Comparison of ENCODE assay signal across 17 cellular contexts in genomic region chr11:118896472-118896913, GRCh38. TPM values are rescaled to one million over a fixed set of nuclear protein-coding genes. Genes with fewer than 3 reads are reported as not detected.
A peak's percentile ranks its signal among the peaks of the same experiment; 100 is the strongest.
DNase-seq lines count a peak whose midpoint lies in the region; ATAC-seq, FAIRE-seq and TF ChIP-seq lines count a peak whose summit lies in the region.
"Had no signal": no experiment of that assay in that cellular context is flagged by ENCODE, and none has a peak within 500 bp of the region (broad histone marks: within the 10 kb centered on the region; RNA-seq: fewer than 3 reads in every experiment).

No MANE protein-coding gene starts in this region.

- H3K36me3 ChIP-seq in CD8-positive, alpha-beta memory T cell (ENCODE audit: insufficient read depth, low read length), result peaks cover 21% of the 10 kb centered on the region

- H3K4me1 ChIP-seq in A549, result peaks cover 42% of the 10 kb centered on the region; the same call in 2 of the 3 replicates
- peaks cover 62% of the 10 kb centered on the region for H3K4me1 ChIP-seq in CD8-positive, alpha-beta memory T cell (ENCODE audit: insufficient read depth, low read length)
- H3K4me1 ChIP-seq: colonic mucosa had no signal

- TF ChIP-seq RAD21 in A549 (conservative IDR thresholded peaks at IDR 0.05 in 1 of 2, IDR thresholded peaks at IDR 0.05 in 1 of 2), result no peak

- no peak for TF ChIP-seq POLR2A in A549 (IDR thresholded peaks at IDR 0.05; ENCODE audit: low read length)

- no peak for TF ChIP-seq CTCF in A549 (IDR thresholded peaks at IDR 0.05)

- no peak for FAIRE-seq in A549 (lab: Jason Lieb, UNC)
- FAIRE-seq: D721Med, TTC549 had no signal

- CTCF ChIA-PET in A549 (lab: Yijun Ruan, JAX), result interaction anchor here (2.0 kb wide), 1 partner anchor 61 kb away, joined by 5 read pairs; no protein-coding TSS in a partner anchor
- CTCF ChIA-PET in CD8-positive, alpha-beta memory T cell (lab: Charles Lee), result interaction anchor here (1.0 to 3.8 kb wide), 11 partner anchors 9 to 207 kb away, joined by 3 to 42 read pairs (median 12); partner anchors contain the start of genes BCL9L and DDX6

- peaks cover 0 to 66% (median 4%) of the 10 kb centered on the region in 3 donors for H3K36me3 Mint-ChIP-seq in CD8-positive, alpha-beta memory T cell
- no peaks in the 10 kb centered on the region for H3K36me3 Mint-ChIP-seq in T-helper 17 cell (ENCODE audit: low read depth)

- peak overlapping the region; percentile 84 to 97 (median 90) for H3K27ac Mint-ChIP-seq in CD8-positive, alpha-beta memory T cell
- H3K27ac Mint-ChIP-seq in T-helper 17 cell, result peak overlapping the region; percentile 99

- POLR2A ChIA-PET in A549 (lab: Yijun Ruan, JAX), result interaction anchor here (1.8 kb wide), 1 partner anchor 29 kb away, joined by 6 read pairs; the partner anchor contains the start of gene BCL9L
- POLR2A ChIA-PET in CD8-positive, alpha-beta memory T cell (lab: Charles Lee), result interaction anchor here (1.7 to 2.8 kb wide), 3 partner anchors 20 to 106 kb away, joined by 9 to 59 read pairs (median 21); partner anchors contain the start of gene DDX6

- TF ChIP-seq EP300 in A549 (IDR thresholded peaks at IDR 0.05), result no peak

- 0 out of 6 replicates have a peak, but pooled peaks of 1 of the 2 experiments have one; percentile 1 for ATAC-seq in A549
- no peak for ATAC-seq in T-helper 17 cell
- no peak for ATAC-seq in HG02623 (IDR thresholded peaks at IDR 0.05; ENCODE audit: unreplicated experiment)
- ATAC-seq in HG03039 (IDR thresholded peaks at IDR 0.05; ENCODE audit: unreplicated experiment), result no peak

- no peak overlapping the region for H3K4me3 ChIP-seq in A549
- no peak overlapping the region for H3K4me3 ChIP-seq in CD8-positive, alpha-beta memory T cell (ENCODE audit: low read length)
- H3K4me3 ChIP-seq: colonic mucosa, PC-9, testis had no signal

- no peak overlapping the region for H3K4me2 ChIP-seq in A549
- H3K4me2 ChIP-seq: PC-9 had no signal

- H3K4me3 Mint-ChIP-seq in CD8-positive, alpha-beta memory T cell, result peak overlapping the region in 3 of 7 donors; percentile 29 to 83 (median 47)
- no peak overlapping the region for H3K4me3 Mint-ChIP-seq in T-helper 17 cell

- peaks cover 0 to 2% (median 0%) of the 10 kb centered on the region in 5 donors for H3K9me3 Mint-ChIP-seq in CD8-positive, alpha-beta memory T cell

- H3K9me3 ChIP-seq in A549 (no peaks in the 10 kb centered on the region), T-helper 17 cell (ENCODE audit: control insufficient read depth, low read length, poor library complexity, severe bottlenecking) (no peaks in the 10 kb centered on the region)
- no peaks in the 10 kb centered on the region for H3K9me3 ChIP-seq in CD8-positive, alpha-beta memory T cell (ENCODE audit: low read length)
- H3K9me3 ChIP-seq: colonic mucosa, testis had no signal

- peaks cover 59 to 83% (median 63%) of the 10 kb centered on the region in 3 donors for H3K4me1 Mint-ChIP-seq in CD8-positive, alpha-beta memory T cell
- peaks cover 58% of the 10 kb centered on the region for H3K4me1 Mint-ChIP-seq in T-helper 17 cell

- whole genome bisulfite sequencing in A549 (ENCODE audit: missing lambda C conversion rate), result 79% methylated on average over 7 of the region's 10 CpGs

- H3K27me3 Mint-ChIP-seq in CD8-positive, alpha-beta memory T cell, result peaks cover 0 to 5% of the 10 kb centered on the region in 2 donors
- no peaks in the 10 kb centered on the region for H3K27me3 Mint-ChIP-seq in T-helper 17 cell

- peak overlapping the region in 1 of 2 experiments; percentile 63; a peak in 3 of 6 replicates for H3K27ac ChIP-seq in A549
- no peak overlapping the region for H3K27ac ChIP-seq in CD8-positive, alpha-beta memory T cell (ENCODE audit: low read depth, low read length)
- H3K27ac ChIP-seq: colonic mucosa, PC-9, testis had no signal

- H3K27me3 ChIP-seq in CD8-positive, alpha-beta memory T cell (ENCODE audit: insufficient read depth, low read length, poor library complexity, severe bottlenecking), result no peaks in the 10 kb centered on the region
- H3K27me3 ChIP-seq: colonic mucosa, testis had no signal

- DNase-seq in A549 (ENCODE audit: low read depth in 1 of 2, low spot score in 1 of 2) (no peak), T-helper 17 cell (no peak), medulla oblongata (ENCODE audit: extremely low spot score) (peak; percentile 19), DMS153 treated with DMSO at 0.1 percent for 48 hours (lab: John Stamatoyannopoulos, UW; ENCODE audit: unreplicated experiment) (no peak), HT-29 (ENCODE audit: low spot score) (no peak)
- DNase-seq in CD8-positive, alpha-beta memory T cell, result no peak
- DNase-seq: activated gamma-delta T cell, colonic mucosa, islet precursor cell, NCI-H187, PC-9, testis had no signal

TF ChIP-seq in A549, 52 proteins besides CTCF, POLR2A, EP300 and RAD21:
- TF ChIP-seq HEYL (CRISPR knock-in tag; IDR thresholded peaks at IDR 0.05) (no peak), ZNF302 (CRISPR knock-in tag; IDR thresholded peaks at IDR 0.05) (no peak), FOSB (CRISPR knock-in tag; IDR thresholded peaks at IDR 0.05) (no peak), EHF (CRISPR knock-in tag; IDR thresholded peaks at IDR 0.05) (no peak), JUN (IDR thresholded peaks at IDR 0.05) (peak in 1 of 2 experiments; percentile 48; a peak in 1 of 5 replicates), POLR2AphosphoS2 (conservative IDR thresholded peaks at IDR 0.05; ENCODE audit: low read length) (peak; percentile 47), ZSCAN20 (CRISPR knock-in tag; IDR thresholded peaks at IDR 0.05) (no peak)
- TF ChIP-seq, protein P1, sequence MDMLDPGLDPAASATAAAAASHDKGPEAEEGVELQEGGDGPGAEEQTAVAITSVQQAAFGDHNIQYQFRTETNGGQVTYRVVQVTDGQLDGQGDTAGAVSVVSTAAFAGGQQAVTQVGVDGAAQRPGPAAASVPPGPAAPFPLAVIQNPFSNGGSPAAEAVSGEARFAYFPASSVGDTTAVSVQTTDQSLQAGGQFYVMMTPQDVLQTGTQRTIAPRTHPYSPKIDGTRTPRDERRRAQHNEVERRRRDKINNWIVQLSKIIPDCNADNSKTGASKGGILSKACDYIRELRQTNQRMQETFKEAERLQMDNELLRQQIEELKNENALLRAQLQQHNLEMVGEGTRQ (IDR thresholded peaks at IDR 0.05), result no peak
- TF ChIP-seq, protein P2, sequence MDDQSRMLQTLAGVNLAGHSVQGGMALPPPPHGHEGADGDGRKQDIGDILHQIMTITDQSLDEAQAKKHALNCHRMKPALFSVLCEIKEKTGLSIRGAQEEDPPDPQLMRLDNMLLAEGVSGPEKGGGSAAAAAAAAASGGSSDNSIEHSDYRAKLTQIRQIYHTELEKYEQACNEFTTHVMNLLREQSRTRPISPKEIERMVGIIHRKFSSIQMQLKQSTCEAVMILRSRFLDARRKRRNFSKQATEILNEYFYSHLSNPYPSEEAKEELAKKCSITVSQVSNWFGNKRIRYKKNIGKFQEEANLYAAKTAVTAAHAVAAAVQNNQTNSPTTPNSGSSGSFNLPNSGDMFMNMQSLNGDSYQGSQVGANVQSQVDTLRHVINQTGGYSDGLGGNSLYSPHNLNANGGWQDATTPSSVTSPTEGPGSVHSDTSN (IDR thresholded peaks at IDR 0.05), result no peak; the same call in none of the 2 replicates

RNA-seq across cellular contexts. Expression of gene CXCR5, which starts 12.8 kb away (rescaled TPM):
- polyA plus RNA-seq in A549 (2011; rRNA removed), result not detected in 2 replicates
- not detected in 2 replicates for polyA plus RNA-seq in A549 (2012; cell fraction: cytosol; rRNA removed)
- 0.02 and 0.04 TPM in 2 replicates for polyA plus RNA-seq in A549 (2012; cell fraction: nucleus; rRNA removed)
- polyA plus RNA-seq in A549 (2017; fragmentation: RNase III; extraction: RNeasy Plus Mini Kit Qiagen cat#74134 plus additional on column Dnase treatment), result 0.04 to 0.05 TPM (median 0.04 TPM) in 3 replicates
- not detected in 2 replicates for polyA minus RNA-seq in A549 (2011; rRNA and poly(A)+ RNA removed)
- total RNA-seq in CD8-positive, alpha-beta memory T cell, result 1 to 10 TPM; 5.8 to 6.3 TPM
- polyA plus RNA-seq in CD8-positive, alpha-beta memory T cell, result 4.5 TPM
- total RNA-seq in T-helper 17 cell, result 10 to 100 TPM; 11.1 to 15.0 TPM
- not detected in 2 replicates for total RNA-seq in HT-29 (2014; rRNA removed; shearing (Covaris generic))
- total RNA-seq: PC-9 had no signal

RNA-seq across cellular contexts. Expression of gene BCL9L, which starts 29.2 kb away (rescaled TPM):
- polyA plus RNA-seq in A549 (2011; rRNA removed), result 7.0 and 8.8 TPM in 2 replicates
- polyA plus RNA-seq in A549 (2012; cell fraction: cytosol; rRNA removed), result 16.4 and 27.8 TPM in 2 replicates
- polyA plus RNA-seq in A549 (2012; cell fraction: nucleus; rRNA removed), result 41.9 and 56.6 TPM in 2 replicates
- polyA plus RNA-seq in A549 (2017; fragmentation: RNase III; extraction: RNeasy Plus Mini Kit Qiagen cat#74134 plus additional on column Dnase treatment), result 51.8 to 53.2 TPM (median 52.0 TPM) in 3 replicates
- 8.8 and 19.9 TPM in 2 replicates for polyA minus RNA-seq in A549 (2011; rRNA and poly(A)+ RNA removed)
- 10 to 100 TPM; 39.6 to 42.8 TPM for total RNA-seq in CD8-positive, alpha-beta memory T cell
- 9.1 TPM for polyA plus RNA-seq in CD8-positive, alpha-beta memory T cell
- 100 to 1,000 TPM; 186 to 204 TPM for total RNA-seq in T-helper 17 cell
- total RNA-seq in HT-29 (2014; rRNA removed; shearing (Covaris generic)), result 77.9 and 94.4 TPM in 2 replicates

RNA-seq across cellular contexts. Expression of gene UPK2, which starts 59.6 kb away (rescaled TPM):
- polyA plus RNA-seq in A549 (2011; rRNA removed), result 0.20 and 0.37 TPM in 2 replicates
- 0.48 and 0.49 TPM in 2 replicates for polyA plus RNA-seq in A549 (2012; cell fraction: cytosol; rRNA removed)
- 0.56 and 0.62 TPM in 2 replicates for polyA plus RNA-seq in A549 (2012; cell fraction: nucleus; rRNA removed)
- polyA plus RNA-seq in A549 (2017; fragmentation: RNase III; extraction: RNeasy Plus Mini Kit Qiagen cat#74134 plus additional on column Dnase treatment), result 0.41 to 0.92 TPM (median 0.50 TPM) in 3 replicates
- polyA minus RNA-seq in A549 (2011; rRNA and poly(A)+ RNA removed), result 0.37 and 0.39 TPM in 2 replicates
- total RNA-seq in CD8-positive, alpha-beta memory T cell, result under 1 TPM in 1 of 2 experiments, not detected in 1; 0.22 TPM
- not detected for polyA plus RNA-seq in CD8-positive, alpha-beta memory T cell
- total RNA-seq in T-helper 17 cell, result not detected
- 0.31 TPM in 1 of 2 replicates, not detected in the other for total RNA-seq in HT-29 (2014; rRNA removed; shearing (Covaris generic))
- total RNA-seq: colonic mucosa, omental fat pad had no signal
